8 cellular contexts compared by ENCODE assay signal in the genomic region with DNA sequence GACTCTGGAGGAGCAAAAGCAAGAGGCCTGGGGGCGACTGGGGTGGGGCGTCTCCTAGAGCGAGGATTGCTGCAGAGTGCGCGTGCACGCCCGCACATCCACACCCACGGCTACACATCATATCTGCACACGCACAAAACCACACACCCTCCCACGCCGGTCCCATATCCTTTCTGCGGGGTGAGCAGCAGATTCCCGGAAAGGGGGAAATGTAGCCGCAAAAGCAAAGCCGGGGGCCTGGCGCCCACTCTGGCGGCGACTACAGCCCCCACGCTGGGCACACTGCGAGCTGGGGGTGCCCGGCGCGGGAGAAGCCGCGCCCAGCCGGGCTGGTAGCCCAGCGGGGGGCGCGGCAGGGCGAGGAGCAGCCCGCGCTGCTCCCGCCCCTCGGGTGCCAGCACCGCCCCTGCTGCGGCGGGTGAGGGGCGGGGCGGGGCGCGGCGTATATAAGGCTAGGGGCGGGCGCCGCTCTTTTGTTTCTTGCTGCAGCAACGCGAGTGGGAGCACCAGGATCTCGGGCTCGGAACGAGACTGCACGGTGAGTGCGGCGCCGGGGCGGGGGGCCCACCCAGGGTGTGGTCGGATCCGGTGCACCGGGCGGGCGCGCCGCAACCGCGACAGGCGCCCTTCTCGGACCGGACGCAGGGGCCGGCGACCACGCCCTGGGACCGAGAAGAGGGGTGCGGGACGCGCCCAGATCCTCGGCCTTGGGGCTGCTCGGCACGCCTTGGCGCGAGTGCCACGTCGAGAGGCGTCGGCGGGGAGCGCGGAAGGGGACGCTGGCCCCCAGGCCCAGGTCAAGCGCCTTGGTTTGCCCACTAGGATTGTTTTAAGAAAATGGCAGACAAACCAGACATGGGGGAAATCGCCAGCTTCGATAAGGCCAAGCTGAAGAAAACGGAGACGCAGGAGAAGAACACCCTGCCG. TPM values are rescaled to one million over a fixed set of nuclear protein-coding genes. Genes with fewer than 3 reads are reported as not detected.
A peak's percentile ranks its signal among the peaks of the same experiment; 100 is the strongest.
DNase-seq lines count a peak whose midpoint lies in the region; ATAC-seq and TF ChIP-seq lines count a peak whose summit lies in the region.

A gene (plus strand): TSS at position 476 of the 927 bp plus-strand sequence.

- H3K27ac ChIP-seq in left lung = peak within 1 kb of the TSS; percentile 97 to 98

- H3K9me3 ChIP-seq in BE2C (no peaks in the 10 kb centered on the region), left lung (no peaks in the 10 kb centered on the region)

- H3K36me3 ChIP-seq in BE2C (no peaks in the 10 kb centered on the region), left lung (no peaks in the 10 kb centered on the region)

- H3K4me3 ChIP-seq in BE2C (ENCODE audit: low read depth, low read length) (peak within 1 kb of the TSS; percentile 71), left lung (peak within 1 kb of the TSS; percentile 62 to 99)

- intact Hi-C loops in left lung (cut with DNase I) = no loop called here

- ATAC-seq in GM19025 (IDR thresholded peaks at IDR 0.05; ENCODE audit: low read depth, unreplicated experiment) (peak; percentile 73), HG03280 (IDR thresholded peaks at IDR 0.05; ENCODE audit: unreplicated experiment) (peak; percentile 79), left lung (peak; percentile 90)

- H3K27me3 ChIP-seq in BE2C = peaks cover 5% of the 10 kb centered on the region
- H3K27me3 ChIP-seq in left lung = no peaks in the 10 kb centered on the region

- H3K4me1 ChIP-seq in BE2C (no peaks in the 10 kb centered on the region), left lung (peaks cover 0 to 32% of the 10 kb centered on the region in 2 donors)

- no peak for TF ChIP-seq CTCF in BE2C (IDR thresholded peaks at IDR 0.05; ENCODE audit: low read depth, low read length)
- no peak for TF ChIP-seq CTCF in left lung (IDR thresholded peaks at IDR 0.05)

- peaks cover 60% of the 10 kb centered on the region for H3K36me3 Mint-ChIP-seq in activated CD4-positive, alpha-beta T cell treated with anti-CD3 and anti-CD28 coated beads, Interleukin-2, amount 10 ng/mL, durations not matched to agents 7 days and 5 days (ENCODE audit: low read depth)

- peaks cover 71% of the 10 kb centered on the region for H3K4me1 Mint-ChIP-seq in activated CD4-positive, alpha-beta T cell treated with anti-CD3 and anti-CD28 coated beads, Interleukin-2, amount 10 ng/mL, durations not matched to agents 7 days and 5 days

- peak within 1 kb of the TSS; percentile 96 for H3K27ac Mint-ChIP-seq in activated CD4-positive, alpha-beta T cell treated with anti-CD3 and anti-CD28 coated beads, Interleukin-2, amount 10 ng/mL, durations not matched to agents 7 days and 5 days

- CTCF ChIA-PET in activated CD4-positive, alpha-beta T cell treated with anti-CD3 and anti-CD28 coated beads, Interleukin-2, amount 10 ng/mL, durations not matched to agents 7 days and 5 days (lab: Charles Lee) = interaction anchor here (1.0 to 6.3 kb wide), 7 partner anchors 11 to 23 kb away, joined by 3 to 71 read pairs (median 4); no protein-coding TSS in a partner anchor

- H3K4me3 Mint-ChIP-seq in activated CD4-positive, alpha-beta T cell treated with anti-CD3 and anti-CD28 coated beads, Interleukin-2, amount 10 ng/mL, durations not matched to agents 7 days and 5 days = peak within 1 kb of the TSS; percentile 91

- DNase-seq in BE2C (peak; percentile 77), NCI-H526 (lab: John Stamatoyannopoulos, UW) (peak; percentile 25 to 82), dedifferentiated amniotic fluid mesenchymal stem cell (ENCODE audit: extremely low spot score) (peak; percentile 74), left lung (peak; percentile 92 to 96)
- peak; percentile 90 for DNase-seq in activated CD4-positive, alpha-beta T cell treated with anti-CD3 and anti-CD28 coated beads, Interleukin-2, amount 10 ng/mL, durations not matched to agents 7 days and 5 days
- DNase-seq in stimulated activated CD4-positive, alpha-beta T cell treated with anti-CD3 and anti-CD28 coated beads, Interleukin-2, amount 100 ng/mL, for 48 hours = peak; percentile 83 to 92

- H3K9me3 Mint-ChIP-seq in activated CD4-positive, alpha-beta T cell treated with anti-CD3 and anti-CD28 coated beads, Interleukin-2, amount 10 ng/mL, durations not matched to agents 7 days and 5 days = peaks cover 23% of the 10 kb centered on the region

- H3K27me3 Mint-ChIP-seq in activated CD4-positive, alpha-beta T cell treated with anti-CD3 and anti-CD28 coated beads, Interleukin-2, amount 10 ng/mL, durations not matched to agents 7 days and 5 days = no peaks in the 10 kb centered on the region

- POLR2A ChIA-PET in activated CD4-positive, alpha-beta T cell treated with anti-CD3 and anti-CD28 coated beads, Interleukin-2, amount 10 ng/mL, durations not matched to agents 7 days and 5 days (lab: Charles Lee) = interaction anchor here (1.2 to 2.4 kb wide), 4 partner anchors 17 to 33 kb away, joined by 3 to 21 read pairs (median 11); no protein-coding TSS in a partner anchor

RNA-seq across cellular contexts. Expression of the gene that starts here (rescaled TPM):
- polyA plus RNA-seq in BE2C (2012; ENCODE audit: insufficient read depth, insufficient read length, low read depth) = 925 TPM
- total RNA-seq in activated CD4-positive, alpha-beta T cell treated with anti-CD3 and anti-CD28 coated beads, Interleukin-2, amount 10 ng/mL, durations not matched to agents 7 days and 5 days = 1,000 to 10,000 TPM; 5,491 to 5,845 TPM
- 1,000 to 10,000 TPM; 1,864 to 1,912 TPM for total RNA-seq in left lung

Comparison
In these comparisons a context has a peak if more than half of its experiments do, and no peak if none do; other contexts are left out.
1. Peak in every context shown above with its lines: DNase-seq, ATAC-seq, H3K4me3 ChIP-seq and H3K27ac ChIP-seq.